In the genomic region with DNA sequence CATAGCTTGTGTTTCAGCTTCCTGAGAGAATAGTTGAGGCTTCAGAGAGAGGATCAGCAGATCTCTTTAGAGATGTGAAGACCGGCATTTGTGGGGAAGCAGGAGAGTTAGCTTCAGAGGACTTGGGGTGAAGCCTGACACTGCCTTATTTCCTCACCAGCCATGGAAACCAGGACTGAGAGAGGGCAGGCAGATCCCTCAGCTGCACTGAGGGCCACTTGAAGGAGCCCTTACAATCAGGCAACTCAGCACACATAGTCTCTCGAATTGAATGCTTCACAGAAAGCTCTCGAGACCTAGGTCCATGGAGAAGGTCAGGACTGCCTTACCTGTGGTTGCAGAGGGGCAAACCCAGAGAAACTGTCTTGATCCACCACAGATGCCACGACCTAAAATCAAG, we compare ENCODE assay signal across 1 cellular context.
TF ChIP-seq lines count a peak whose summit lies in the region.

No MANE protein-coding gene starts in this region.

TF ChIP-seq in IMR-90, 13 proteins besides CTCF, POLR2A, EP300 and RAD21:
- TF ChIP-seq CHD1 (IDR thresholded peaks at IDR 0.05; ENCODE audit: low read depth, low read length) (no peak), MAZ (IDR thresholded peaks at IDR 0.05; ENCODE audit: borderline replicate concordance, low read depth, low read length) (no peak), SMC3 (IDR thresholded peaks at IDR 0.05; ENCODE audit: low read depth, low read length) (no peak), CEBPB (IDR thresholded peaks at IDR 0.05; ENCODE audit: low read depth, low read length) (no peak), RFX5 (IDR thresholded peaks at IDR 0.05; ENCODE audit: low read depth, low read length) (no peak), RCOR1 (IDR thresholded peaks at IDR 0.05; ENCODE audit: insufficient replicate concordance, low read length) (no peak), BHLHE40 (IDR thresholded peaks at IDR 0.05; ENCODE audit: low read depth, low read length) (no peak), MAFK (IDR thresholded peaks at IDR 0.05; ENCODE audit: low read depth, low read length) (no peak), FOS (IDR thresholded peaks at IDR 0.05; ENCODE audit: low read depth, low read length) (no peak), NFE2L2 (IDR thresholded peaks at IDR 0.05; ENCODE audit: low read depth, low read length) (no peak), MXI1 (IDR thresholded peaks at IDR 0.05; ENCODE audit: borderline replicate concordance, low read depth, low read length) (no peak)
- TF ChIP-seq, protein P1, sequence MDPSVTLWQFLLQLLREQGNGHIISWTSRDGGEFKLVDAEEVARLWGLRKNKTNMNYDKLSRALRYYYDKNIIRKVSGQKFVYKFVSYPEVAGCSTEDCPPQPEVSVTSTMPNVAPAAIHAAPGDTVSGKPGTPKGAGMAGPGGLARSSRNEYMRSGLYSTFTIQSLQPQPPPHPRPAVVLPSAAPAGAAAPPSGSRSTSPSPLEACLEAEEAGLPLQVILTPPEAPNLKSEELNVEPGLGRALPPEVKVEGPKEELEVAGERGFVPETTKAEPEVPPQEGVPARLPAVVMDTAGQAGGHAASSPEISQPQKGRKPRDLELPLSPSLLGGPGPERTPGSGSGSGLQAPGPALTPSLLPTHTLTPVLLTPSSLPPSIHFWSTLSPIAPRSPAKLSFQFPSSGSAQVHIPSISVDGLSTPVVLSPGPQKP (IDR thresholded peaks at IDR 0.05; ENCODE audit: borderline replicate concordance, low read depth, low read length) = no peak
- TF ChIP-seq, protein P2, sequence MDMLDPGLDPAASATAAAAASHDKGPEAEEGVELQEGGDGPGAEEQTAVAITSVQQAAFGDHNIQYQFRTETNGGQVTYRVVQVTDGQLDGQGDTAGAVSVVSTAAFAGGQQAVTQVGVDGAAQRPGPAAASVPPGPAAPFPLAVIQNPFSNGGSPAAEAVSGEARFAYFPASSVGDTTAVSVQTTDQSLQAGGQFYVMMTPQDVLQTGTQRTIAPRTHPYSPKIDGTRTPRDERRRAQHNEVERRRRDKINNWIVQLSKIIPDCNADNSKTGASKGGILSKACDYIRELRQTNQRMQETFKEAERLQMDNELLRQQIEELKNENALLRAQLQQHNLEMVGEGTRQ (IDR thresholded peaks at IDR 0.05; ENCODE audit: low read depth, low read length) = no peak
